8 cellular contexts compared by ENCODE assay signal in the genomic region with DNA sequence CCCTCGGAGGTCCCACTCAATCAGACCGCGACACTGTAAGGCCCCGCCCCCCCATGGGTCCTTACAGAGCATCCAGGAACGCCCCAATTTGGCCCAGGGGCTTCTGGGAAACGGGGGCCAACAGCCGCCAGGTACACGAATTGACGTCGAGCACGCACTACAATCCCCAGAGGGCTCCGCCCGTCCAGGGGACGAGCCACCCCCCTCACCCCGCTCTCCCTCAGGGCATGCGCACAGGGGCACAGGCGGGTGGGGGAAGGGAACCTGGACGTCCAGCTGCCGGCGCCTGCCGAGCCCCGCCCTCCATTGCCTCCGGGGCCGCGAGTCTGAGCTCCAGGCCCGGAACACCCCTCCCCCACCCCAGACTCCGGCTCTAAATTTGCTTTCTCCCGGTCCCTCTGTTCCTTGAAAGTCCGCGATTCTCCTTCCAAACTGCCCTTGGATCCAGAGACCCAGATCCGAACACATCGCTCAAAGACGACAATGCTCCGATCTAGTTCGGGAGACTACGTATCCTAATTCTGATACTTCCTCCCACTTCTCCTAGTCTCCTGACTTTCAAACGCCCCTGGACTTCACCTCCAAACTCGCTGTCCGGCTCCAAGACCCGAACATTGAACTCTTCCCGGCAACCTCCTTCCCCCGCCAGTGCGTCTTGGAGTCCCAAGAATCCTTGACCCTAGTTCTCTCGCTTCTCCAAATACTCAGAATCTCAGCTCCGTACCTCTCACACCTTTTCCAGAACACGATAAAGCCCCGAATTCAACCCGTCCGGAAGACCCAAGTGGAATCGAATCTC. TPM values are rescaled to one million over a fixed set of nuclear protein-coding genes. Genes with fewer than 3 reads are reported as not detected.
DNase-seq lines count a peak whose midpoint lies in the region; ATAC-seq and TF ChIP-seq lines count a peak whose summit lies in the region.

No MANE protein-coding gene starts in this region.

- peak overlapping the region; percentile 96 for H3K27ac Mint-ChIP-seq in activated CD4-positive, alpha-beta T cell treated with anti-CD3 and anti-CD28 coated beads, Interleukin-2, amount 10 ng/mL, durations not matched to agents 7 days and 5 days

- POLR2A ChIA-PET in BJ (lab: Charles Lee) = interaction anchor here (0.5 to 1.3 kb wide), 5 partner anchors 10 to 157 kb away, joined by 3 to 16 read pairs (median 7); a partner anchor contains a TSS
- POLR2A ChIA-PET in activated CD4-positive, alpha-beta T cell treated with anti-CD3 and anti-CD28 coated beads, Interleukin-2, amount 10 ng/mL, durations not matched to agents 7 days and 5 days (lab: Charles Lee) = interaction anchor here (0.6 kb wide), 1 partner anchor 854 kb away, joined by 3 read pairs; no protein-coding TSS in a partner anchor

- peaks cover 13% of the 10 kb centered on the region for H3K36me3 ChIP-seq in BJ (ENCODE audit: control insufficient read depth, insufficient read depth, low read length)

- DNase-seq in BJ (ENCODE audit: low read depth) (peak; percentile 99), NCI-H526 treated with DMSO at 0.1 percent for 48 hours (lab: John Stamatoyannopoulos, UW) (peak; percentile 98), cortex of kidney (lab: John Stamatoyannopoulos, UW) (peak; percentile 95), left lobe of liver (ENCODE audit: low spot score) (peak; percentile 99)
- DNase-seq in activated CD4-positive, alpha-beta T cell treated with anti-CD3 and anti-CD28 coated beads, Interleukin-2, amount 10 ng/mL, durations not matched to agents 7 days and 5 days = peak; percentile 100
- peak; percentile 99 for DNase-seq in stimulated activated CD4-positive, alpha-beta T cell treated with anti-CD3 and anti-CD28 coated beads, Interleukin-2, amount 100 ng/mL, for 24 hours

- ATAC-seq in GM19328 (IDR thresholded peaks at IDR 0.05; ENCODE audit: unreplicated experiment) (peak; percentile 58), HG03469 (IDR thresholded peaks at IDR 0.05; ENCODE audit: unreplicated experiment) (peak; percentile 48), left lobe of liver (peak; percentile 83)

- H3K36me3 Mint-ChIP-seq in activated CD4-positive, alpha-beta T cell treated with anti-CD3 and anti-CD28 coated beads, Interleukin-2, amount 10 ng/mL, durations not matched to agents 7 days and 5 days (ENCODE audit: low read depth) = peaks cover 9% of the 10 kb centered on the region

- peak overlapping the region; percentile 97 for H3K4me3 Mint-ChIP-seq in activated CD4-positive, alpha-beta T cell treated with anti-CD3 and anti-CD28 coated beads, Interleukin-2, amount 10 ng/mL, durations not matched to agents 7 days and 5 days

- H3K4me3 ChIP-seq in BJ (ENCODE audit: low read depth, low read length) = peak overlapping the region; percentile 97

- TF ChIP-seq CTCF in BJ (IDR thresholded peaks at IDR 0.05; ENCODE audit: insufficient read depth, low read depth, low read length) = no peak

- H3K27me3 Mint-ChIP-seq in activated CD4-positive, alpha-beta T cell treated with anti-CD3 and anti-CD28 coated beads, Interleukin-2, amount 10 ng/mL, durations not matched to agents 7 days and 5 days = no peaks in the 10 kb centered on the region

- no peaks in the 10 kb centered on the region for H3K27me3 ChIP-seq in BJ (ENCODE audit: control insufficient read depth, insufficient read depth, low read length)

- no peaks in the 10 kb centered on the region for H3K9me3 Mint-ChIP-seq in activated CD4-positive, alpha-beta T cell treated with anti-CD3 and anti-CD28 coated beads, Interleukin-2, amount 10 ng/mL, durations not matched to agents 7 days and 5 days

- peaks cover 19% of the 10 kb centered on the region for H3K4me1 Mint-ChIP-seq in activated CD4-positive, alpha-beta T cell treated with anti-CD3 and anti-CD28 coated beads, Interleukin-2, amount 10 ng/mL, durations not matched to agents 7 days and 5 days

- CTCF ChIA-PET in BJ (lab: Yijun Ruan, JAX) = interaction anchor here (0.7 to 2.4 kb wide), 7 partner anchors 19 to 191 kb away, joined by 3 to 11 read pairs (median 5); no protein-coding TSS in a partner anchor
- CTCF ChIA-PET in activated CD4-positive, alpha-beta T cell treated with anti-CD3 and anti-CD28 coated beads, Interleukin-2, amount 10 ng/mL, durations not matched to agents 7 days and 5 days (lab: Charles Lee) = interaction anchor here (0.6 to 3.1 kb wide), 11 partner anchors 10 to 1014 kb away, joined by 3 to 16 read pairs (median 3); a partner anchor contains a TSS

RNA-seq across cellular contexts. Expression of a gene that starts 0.8 kb away (rescaled TPM):
- 20.1 and 22.3 TPM in 2 replicates for polyA plus RNA-seq in BJ (2011; rRNA removed)
- polyA minus RNA-seq in BJ (2011; rRNA and poly(A)+ RNA removed) = 29.3 and 42.9 TPM in 2 replicates
- total RNA-seq in activated CD4-positive, alpha-beta T cell treated with anti-CD3 and anti-CD28 coated beads, Interleukin-2, amount 10 ng/mL, durations not matched to agents 7 days and 5 days = 10 to 100 TPM; 10.6 to 10.9 TPM
- 11.9 TPM for total RNA-seq in left lobe of liver

RNA-seq across cellular contexts. Expression of a gene that starts 17.5 kb away (rescaled TPM):
- 14.5 and 21.9 TPM in 2 replicates for polyA plus RNA-seq in BJ (2011; rRNA removed)
- 3.5 and 4.2 TPM in 2 replicates for polyA minus RNA-seq in BJ (2011; rRNA and poly(A)+ RNA removed)
- total RNA-seq in activated CD4-positive, alpha-beta T cell treated with anti-CD3 and anti-CD28 coated beads, Interleukin-2, amount 10 ng/mL, durations not matched to agents 7 days and 5 days = 1 to 10 TPM; 6.2 to 9.7 TPM
- total RNA-seq in left lobe of liver = 4.7 TPM

RNA-seq across cellular contexts. Expression of a gene that starts 22.2 kb away (rescaled TPM):
- polyA plus RNA-seq in BJ (2011; rRNA removed) = 41.5 and 71.4 TPM in 2 replicates
- polyA minus RNA-seq in BJ (2011; rRNA and poly(A)+ RNA removed) = 16.2 and 26.7 TPM in 2 replicates
- 10 to 100 TPM; 18.5 to 20.0 TPM for total RNA-seq in activated CD4-positive, alpha-beta T cell treated with anti-CD3 and anti-CD28 coated beads, Interleukin-2, amount 10 ng/mL, durations not matched to agents 7 days and 5 days
- total RNA-seq in left lobe of liver = 149 TPM

RNA-seq across cellular contexts. Expression of a gene that starts 23.5 kb away (rescaled TPM):
- polyA plus RNA-seq in BJ (2011; rRNA removed) = 0.29 and 0.93 TPM in 2 replicates
- polyA minus RNA-seq in BJ (2011; rRNA and poly(A)+ RNA removed) = 0.10 and 0.43 TPM in 2 replicates
- under 1 TPM; 0.23 to 0.50 TPM for total RNA-seq in activated CD4-positive, alpha-beta T cell treated with anti-CD3 and anti-CD28 coated beads, Interleukin-2, amount 10 ng/mL, durations not matched to agents 7 days and 5 days
- 1.2 TPM for total RNA-seq in left lobe of liver

RNA-seq across cellular contexts. Expression of a gene that starts 30.2 kb away (rescaled TPM):
- polyA plus RNA-seq in BJ (2011; rRNA removed) = 1.9 and 2.4 TPM in 2 replicates
- polyA minus RNA-seq in BJ (2011; rRNA and poly(A)+ RNA removed) = 1.0 and 1.3 TPM in 2 replicates
- total RNA-seq in activated CD4-positive, alpha-beta T cell treated with anti-CD3 and anti-CD28 coated beads, Interleukin-2, amount 10 ng/mL, durations not matched to agents 7 days and 5 days = under 1 TPM; 0.75 to 0.94 TPM
- total RNA-seq in left lobe of liver = 0.70 TPM

Comparison
In these comparisons a context has a peak if more than half of its experiments do, and no peak if none do; other contexts are left out.
1. Peak in every context shown above with its lines: DNase-seq, ATAC-seq and H3K4me3 ChIP-seq.